Comparison of ENCODE assay signal across 11 cellular contexts in the genomic region with DNA sequence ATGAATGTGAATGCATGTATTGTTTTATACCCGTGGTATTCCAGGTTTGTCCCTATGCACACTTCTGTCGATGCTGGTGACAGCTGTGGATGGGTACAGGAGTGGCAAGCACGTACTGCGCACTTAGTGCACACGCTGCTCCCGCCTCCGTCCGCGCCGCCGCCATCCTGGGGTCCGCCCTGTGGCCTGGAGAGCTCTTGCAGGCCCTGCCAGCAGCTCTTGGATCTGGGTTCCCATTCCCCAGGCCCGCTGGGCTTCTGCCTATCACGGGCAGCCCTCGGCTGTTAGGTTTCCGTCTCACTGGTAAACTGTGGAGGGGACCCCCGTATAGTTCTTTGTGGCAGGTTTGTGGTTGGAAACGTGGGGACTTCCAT. TPM values are rescaled to one million over a fixed set of nuclear protein-coding genes. Genes with fewer than 3 reads are reported as not detected.
DNase-seq lines count a peak whose midpoint lies in the region; ATAC-seq and TF ChIP-seq lines count a peak whose summit lies in the region.
"Had no signal": no experiment of that assay in that cellular context is flagged by ENCODE, and none has a peak within 500 bp of the region (broad histone marks: within the 10 kb centered on the region; RNA-seq: fewer than 3 reads in every experiment).

No MANE protein-coding gene starts in this region.

- H3K27ac ChIP-seq in coronary artery (peak overlapping the region; percentile 76 to 83), stomach (peak overlapping the region; percentile 80 to 90 (median 87)), foreskin keratinocyte (no peak overlapping the region)
- H3K27ac ChIP-seq: VCaP had no signal

- H3K27ac Mint-ChIP-seq in activated T-cell treated with anti-CD3 and anti-CD28 coated beads, Interleukin-2, amount 50 U/mL, for 24 hours, result no peak overlapping the region

- peaks cover 14% of the 10 kb centered on the region for H3K27me3 Mint-ChIP-seq in activated T-cell treated with anti-CD3 and anti-CD28 coated beads, Interleukin-2, amount 50 U/mL, for 24 hours

- WGBS in stomach, 5 donors, result 21 to 55% (median 29%) methylated on average over 15 to 18 of the region's 18 CpGs

- no peaks in the 10 kb centered on the region for H3K36me3 Mint-ChIP-seq in activated T-cell treated with anti-CD3 and anti-CD28 coated beads, Interleukin-2, amount 50 U/mL, for 24 hours (ENCODE audit: low read depth)

- no peaks in the 10 kb centered on the region for H3K9me3 Mint-ChIP-seq in activated T-cell treated with anti-CD3 and anti-CD28 coated beads, Interleukin-2, amount 50 U/mL, for 24 hours

- no peak for TF ChIP-seq EP300 in stomach (IDR thresholded peaks at IDR 0.05)

- peaks cover 57 to 87% (median 79%) of the 10 kb centered on the region in 4 donors for H3K4me1 ChIP-seq in stomach
- H3K4me1 ChIP-seq in foreskin keratinocyte, result no peaks in the 10 kb centered on the region

- DNase-seq in GM06990 (ENCODE audit: extremely low read depth, insufficient read length), result peak; percentile 10
- DNase-seq in coronary artery (ENCODE audit: low spot score), result no peak
- peak in 1 of 2 donors; percentile 44 for DNase-seq in left colon
- no peak for DNase-seq in stomach
- DNase-seq in NCI-H128 (lab: John Stamatoyannopoulos, UW; ENCODE audit: unreplicated experiment), result no peak
- no peak for DNase-seq in NCI-H146 treated with DMSO at 0.1 percent for 48 hours (lab: John Stamatoyannopoulos, UW; ENCODE audit: unreplicated experiment)
- no peak for DNase-seq in activated T-cell treated with anti-CD3 and anti-CD28 coated beads, Interleukin-2, amount 50 U/mL, for 24 hours
- DNase-seq in foreskin keratinocyte, result no peak
- DNase-seq: NCI-H187 treated with DMSO at 0.1 percent for 48 hours had no signal

- H3K4me3 Mint-ChIP-seq in activated T-cell treated with anti-CD3 and anti-CD28 coated beads, Interleukin-2, amount 50 U/mL, for 24 hours, result no peak overlapping the region

- no peak for TF ChIP-seq POLR2A in stomach (IDR thresholded peaks at IDR 0.05)

- H3K27me3 ChIP-seq in GM06990 (replicated peaks; ENCODE audit: control insufficient read depth, insufficient read depth, low read length), result no peaks in the 10 kb centered on the region
- peaks cover 0 to 33% (median 0%) of the 10 kb centered on the region in 3 donors for H3K27me3 ChIP-seq in stomach
- H3K27me3 ChIP-seq in foreskin keratinocyte, result no peaks in the 10 kb centered on the region

- H3K9me3 ChIP-seq in stomach, result no peaks in the 10 kb centered on the region

- intact Hi-C loops in left colon (cut with DNase I, micrococcal nuclease) (no loop called here), stomach (cut with DNase I; ENCODE audit: low total_unique reads) (no loop called here)

- peaks cover 28% of the 10 kb centered on the region for H3K4me1 Mint-ChIP-seq in activated T-cell treated with anti-CD3 and anti-CD28 coated beads, Interleukin-2, amount 50 U/mL, for 24 hours (ENCODE audit: low read depth)

- no peak for TF ChIP-seq CTCF in GM06990 (IDR thresholded peaks at IDR 0.05; ENCODE audit: insufficient read depth, low read length, poor library complexity, severe bottlenecking)
- TF ChIP-seq CTCF in coronary artery (IDR thresholded peaks at IDR 0.05), result no peak
- TF ChIP-seq CTCF in stomach (IDR thresholded peaks at IDR 0.05), result no peak
- no peak for TF ChIP-seq CTCF in foreskin keratinocyte (conservative IDR thresholded peaks at IDR 0.05)

- H3K36me3 ChIP-seq in GM06990 (ENCODE audit: control insufficient read depth, insufficient read depth, low read length) (no peaks in the 10 kb centered on the region), stomach (no peaks in the 10 kb centered on the region)

- ATAC-seq in left colon, result peak; percentile 11
- ATAC-seq in foreskin keratinocyte, result no peak

- H3K4me3 ChIP-seq in GM06990 (replicated peaks; ENCODE audit: low read depth, low read length) (no peak overlapping the region), coronary artery (peak overlapping the region; percentile 99), stomach (peak overlapping the region; percentile 74 to 98 (median 93))

RNA-seq across cellular contexts. Expression of a gene that starts 4.0 kb away (rescaled TPM):
- total RNA-seq in left colon, result 100 to 1,000 TPM; 215 to 248 TPM
- 100 to 1,000 TPM in 1 of 5 donors, 10 to 100 TPM in 4; 40.6 to 204 (median 63.4) TPM for total RNA-seq in stomach
- polyA plus RNA-seq in stomach, result 10 to 100 TPM; 18.9 to 31.3 (median 25.5) TPM
- 53.7 and 59.5 TPM in 2 replicates for total RNA-seq in foreskin keratinocyte
- polyA plus RNA-seq in foreskin keratinocyte, result 38.7 and 40.1 TPM in 2 replicates

RNA-seq across cellular contexts. Expression of a gene that starts 35.8 kb away (rescaled TPM):
- 100 to 1,000 TPM; 427 to 487 TPM for total RNA-seq in left colon
- total RNA-seq in stomach, result 100 to 1,000 TPM; 126 to 386 (median 264) TPM
- 100 to 1,000 TPM; 470 to 688 (median 669) TPM for polyA plus RNA-seq in stomach
- 343 TPM in 2 replicates for total RNA-seq in foreskin keratinocyte
- polyA plus RNA-seq in foreskin keratinocyte, result 417 and 421 TPM in 2 replicates

RNA-seq across cellular contexts. Expression of a gene that starts 37.7 kb away (rescaled TPM):
- total RNA-seq in left colon (1 to 10 TPM; 3.0 to 4.8 TPM), stomach (1 to 10 TPM in 2 of 5 donors, under 1 TPM in 1, not detected in 2; 0.45 to 4.8 (median 4.5) TPM), foreskin keratinocyte (114 and 130 TPM in 2 replicates)
- polyA plus RNA-seq in stomach (10 to 100 TPM in 1 of 3 donors, 1 to 10 TPM in 2; 4.9 to 15.1 (median 7.8) TPM), foreskin keratinocyte (109 and 126 TPM in 2 replicates)
- total RNA-seq: Daoy had no signal

Comparison
In these comparisons a context has a peak if more than half of its experiments do, and no peak if none do; other contexts are left out.
1. RNA of a gene that starts 37.7 kb away (total RNA-seq): 114 to 130 TPM in foreskin keratinocyte; 3.0 to 4.8 TPM in left colon and 0.45 to 4.8 TPM in stomach; every median in the first group is over 10 times any median in the second.